9 cellular contexts compared by ENCODE assay signal in genomic region chr13:108176685-108177274, GRCh38. TPM values are rescaled to one million over a fixed set of nuclear protein-coding genes. Genes with fewer than 3 reads are reported as not detected.
A peak's percentile ranks its signal among the peaks of the same experiment; 100 is the strongest.
DNase-seq lines count a peak whose midpoint lies in the region; ATAC-seq and TF ChIP-seq lines count a peak whose summit lies in the region.
"Had no signal": no experiment of that assay in that cellular context is flagged by ENCODE, and none has a peak within 500 bp of the region (broad histone marks: within the 10 kb centered on the region; RNA-seq: fewer than 3 reads in every experiment).

No MANE protein-coding gene starts in this region.

- TF ChIP-seq CTCF in psoas muscle (IDR thresholded peaks at IDR 0.05): peak; percentile 31

- no peaks in the 10 kb centered on the region for H3K36me3 Mint-ChIP-seq in effector memory CD8-positive, alpha-beta T cell (ENCODE audit: insufficient read depth)

- no peaks in the 10 kb centered on the region for H3K27me3 ChIP-seq in psoas muscle (ENCODE audit: insufficient read depth in 3 of 3, low read length in 2 of 3)

- no peaks in the 10 kb centered on the region for H3K36me3 ChIP-seq in psoas muscle (ENCODE audit: insufficient read depth in 1 of 2, low read depth in 1 of 2)

- no peak overlapping the region for H3K27ac ChIP-seq in psoas muscle

- peaks cover 15 to 16% of the 10 kb centered on the region in 2 donors for H3K27me3 Mint-ChIP-seq in effector memory CD8-positive, alpha-beta T cell

- WGBS in psoas muscle, 3 donors: 58 to 63% (median 63%) methylated on average over 8 of the region's 8 CpGs

- peaks cover 4% of the 10 kb centered on the region for H3K9me3 ChIP-seq in psoas muscle

- no peak overlapping the region for H3K4me3 ChIP-seq in psoas muscle

- no peaks in the 10 kb centered on the region for H3K4me1 ChIP-seq in psoas muscle

- peak; percentile 69 for ATAC-seq in HG03521 (IDR thresholded peaks at IDR 0.05; ENCODE audit: unreplicated experiment)
- peak; percentile 40 for ATAC-seq in effector memory CD8-positive, alpha-beta T cell (replicated peaks)
- ATAC-seq in psoas muscle: no peak
- no peak for ATAC-seq in HG02840 (IDR thresholded peaks at IDR 0.05; ENCODE audit: low FRiP score, unreplicated experiment)
- no peak for ATAC-seq in GM21619 (IDR thresholded peaks at IDR 0.05; ENCODE audit: unreplicated experiment)

- DNase-seq in NCI-H82 (lab: John Stamatoyannopoulos, UW): peak; percentile 60
- DNase-seq in NCI-H82 treated with DMSO at 0.1 percent for 48 hours (lab: John Stamatoyannopoulos, UW; ENCODE audit: unreplicated experiment): no peak
- peak; percentile 77 for DNase-seq in activated CD4-positive, alpha-beta T cell treated with anti-CD3 and anti-CD28 coated beads for 48 hours
- DNase-seq in effector memory CD8-positive, alpha-beta T cell: peak; percentile 35 to 40 (median 39)
- DNase-seq in psoas muscle: no peak

- intact Hi-C loops in psoas muscle (cut with DNase I): no loop called here

- H3K9me3 Mint-ChIP-seq in effector memory CD8-positive, alpha-beta T cell: peaks cover 0 to 2% of the 10 kb centered on the region in 2 donors

- H3K27ac Mint-ChIP-seq in effector memory CD8-positive, alpha-beta T cell: no peak overlapping the region

- no peaks in the 10 kb centered on the region for H3K4me1 Mint-ChIP-seq in effector memory CD8-positive, alpha-beta T cell (ENCODE audit: low read depth in 2 of 2)
- H3K4me1 Mint-ChIP-seq: central memory CD8-positive, alpha-beta T cell had no signal

- no peak overlapping the region for H3K4me3 Mint-ChIP-seq in effector memory CD8-positive, alpha-beta T cell
- H3K4me3 Mint-ChIP-seq: central memory CD8-positive, alpha-beta T cell had no signal

RNA-seq across cellular contexts. Expression of gene LIG4, which starts 38.6 kb away (rescaled TPM):
- total RNA-seq in psoas muscle: 10 to 100 TPM in 3 of 4 donors, 1 to 10 TPM in 1; 8.2 to 15.0 (median 10.6) TPM
- 10 to 100 TPM in 1 of 3 donors, 1 to 10 TPM in 2; 4.6 to 14.4 (median 5.4) TPM for polyA plus RNA-seq in psoas muscle

RNA-seq across cellular contexts. Expression of gene ABHD13, which starts 41.4 kb away (rescaled TPM):
- 1 to 10 TPM; 4.2 to 8.9 (median 6.8) TPM for total RNA-seq in psoas muscle
- 10 to 100 TPM in 1 of 3 donors, 1 to 10 TPM in 2; 3.8 to 10.5 (median 5.7) TPM for polyA plus RNA-seq in psoas muscle

Comparison
In these comparisons a context has a peak if more than half of its experiments do, and no peak if none do; other contexts are left out.
1. DNase-seq: peak in NCI-H82 (single experiment), activated CD4-positive, alpha-beta T cell treated with anti-CD3 and anti-CD28 coated beads for 48 hours (single experiment) and effector memory CD8-positive, alpha-beta T cell (3 of 3); none in NCI-H82 treated with DMSO at 0.1 percent for 48 hours (single experiment) and psoas muscle (0 of 2).
2. ATAC-seq: peak in HG03521 (single experiment) and effector memory CD8-positive, alpha-beta T cell (single experiment); none in psoas muscle (0 of 4), HG02840 (single experiment) and GM21619 (single experiment).